In the genomic region with DNA sequence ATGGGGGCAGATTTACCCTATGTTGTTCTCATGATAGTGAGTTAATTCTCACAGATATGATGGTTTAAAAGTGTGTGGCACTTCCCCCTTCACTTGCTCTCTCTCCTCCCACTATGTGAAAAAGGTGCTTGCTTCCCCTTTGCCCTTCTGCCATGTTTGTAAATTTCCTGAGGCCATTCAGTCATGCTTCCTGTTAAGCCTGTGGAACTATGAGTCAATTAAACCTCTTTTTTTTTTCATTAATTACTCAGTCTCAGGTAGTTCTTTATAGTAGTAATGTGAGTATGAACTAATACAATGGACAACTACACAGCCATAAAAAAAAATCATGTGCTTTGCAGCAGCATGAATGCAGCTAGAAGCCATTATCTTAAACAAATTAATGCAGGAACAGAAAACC, we compare ENCODE assay signal across 18 cellular contexts.
DNase-seq lines count a peak whose midpoint lies in the region; ATAC-seq, FAIRE-seq and TF ChIP-seq lines count a peak whose summit lies in the region.
"Had no signal": no experiment of that assay in that cellular context is flagged by ENCODE, and none has a peak within 500 bp of the region (broad histone marks: within the 10 kb centered on the region; RNA-seq: fewer than 3 reads in every experiment).

No MANE protein-coding gene starts in this region.

- H3K4me3 Mint-ChIP-seq in activated naive CD8-positive, alpha-beta T cell treated with anti-CD3 and anti-CD28 coated beads, Interleukin-2, amount 50 U/mL, for 24 hours = no peak overlapping the region
- H3K4me3 Mint-ChIP-seq: CD8-positive, alpha-beta T cell had no signal

- FAIRE-seq in GM12892 (lab: Jason Lieb, UNC) = peak; percentile 9
- FAIRE-seq: A549, D721Med had no signal

- TF ChIP-seq POLR2A in GM12892 (IDR thresholded peaks at IDR 0.05; ENCODE audit: low read depth, low read length) = no peak

- H3K36me3 Mint-ChIP-seq in activated naive CD8-positive, alpha-beta T cell treated with anti-CD3 and anti-CD28 coated beads, Interleukin-2, amount 50 U/mL, for 24 hours (ENCODE audit: low read depth) = no peaks in the 10 kb centered on the region
- H3K36me3 Mint-ChIP-seq: CD8-positive, alpha-beta T cell had no signal

- no peaks in the 10 kb centered on the region for H3K4me1 Mint-ChIP-seq in activated naive CD8-positive, alpha-beta T cell treated with anti-CD3 and anti-CD28 coated beads, Interleukin-2, amount 50 U/mL, for 24 hours

- H3K27ac ChIP-seq in foreskin keratinocyte = no peak overlapping the region
- H3K27ac ChIP-seq: A549, C4-2B, GM23248, HL-60 had no signal

- no peak for TF ChIP-seq CTCF in foreskin keratinocyte (conservative IDR thresholded peaks at IDR 0.05)

- no peak for DNase-seq in GM12892 (ENCODE audit: insufficient read length)
- peak; percentile 57 for DNase-seq in dermis blood vessel endothelial cell
- DNase-seq in foreskin keratinocyte = peak; percentile 26 to 72
- DNase-seq in stimulated activated CD8-positive, alpha-beta memory T cell treated with anti-CD3 and anti-CD28 coated beads, Interleukin-4, amount 100 ng/mL, for 48 hours = no peak
- DNase-seq in activated naive CD8-positive, alpha-beta T cell treated with anti-CD3 and anti-CD28 coated beads, Interleukin-2, amount 50 U/mL, for 24 hours = no peak
- no peak for DNase-seq in activated T-cell treated with anti-CD3 and anti-CD28 coated beads, Interleukin-2, amount 50 U/mL, for 48 hours
- DNase-seq: BE2C; CD8-positive, alpha-beta T cell; COR-L47; DMS153; DND-41; GF-D8; GM23248 had no signal

- H3K4me1 ChIP-seq in foreskin keratinocyte = no peaks in the 10 kb centered on the region
- H3K4me1 ChIP-seq: A549, BE2C had no signal

- no peak overlapping the region for H3K27ac Mint-ChIP-seq in activated naive CD8-positive, alpha-beta T cell treated with anti-CD3 and anti-CD28 coated beads, Interleukin-2, amount 50 U/mL, for 24 hours
- H3K27ac Mint-ChIP-seq: CD8-positive, alpha-beta T cell had no signal

- H3K27me3 Mint-ChIP-seq in activated naive CD8-positive, alpha-beta T cell treated with anti-CD3 and anti-CD28 coated beads, Interleukin-2, amount 50 U/mL, for 24 hours = no peaks in the 10 kb centered on the region

- peaks cover 7% of the 10 kb centered on the region for H3K9me3 Mint-ChIP-seq in activated naive CD8-positive, alpha-beta T cell treated with anti-CD3 and anti-CD28 coated beads, Interleukin-2, amount 50 U/mL, for 24 hours

- peak; percentile 85 for ATAC-seq in foreskin keratinocyte
- no peak for ATAC-seq in activated naive CD8-positive, alpha-beta T cell treated with anti-CD3 and anti-CD28 coated beads, Interleukin-2, amount 50 U/mL, for 24 hours
- ATAC-seq: A549; CD8-positive, alpha-beta T cell; HCT116 had no signal

- no peaks in the 10 kb centered on the region for H3K27me3 ChIP-seq in foreskin keratinocyte
- H3K27me3 ChIP-seq: BE2C had no signal

Comparison
In these comparisons a context has a peak if more than half of its experiments do, and no peak if none do; other contexts are left out.
1. DNase-seq: peak in dermis blood vessel endothelial cell (single experiment) and foreskin keratinocyte (2 of 2); none in GM12892 (single experiment), stimulated activated CD8-positive, alpha-beta memory T cell treated with anti-CD3 and anti-CD28 coated beads, Interleukin-4, amount 100 ng/mL, for 48 hours (single experiment), activated naive CD8-positive, alpha-beta T cell treated with anti-CD3 and anti-CD28 coated beads, Interleukin-2, amount 50 U/mL, for 24 hours (single experiment) and activated T-cell treated with anti-CD3 and anti-CD28 coated beads, Interleukin-2, amount 50 U/mL, for 48 hours (0 of 2).